ENCODE assay signal across 20 cellular contexts in genomic region chr1:19775317-19775716, GRCh38. TPM values are rescaled to one million over a fixed set of nuclear protein-coding genes. Genes with fewer than 3 reads are reported as not detected.
DNase-seq lines count a peak whose midpoint lies in the region; ATAC-seq, FAIRE-seq and TF ChIP-seq lines count a peak whose summit lies in the region.
"Had no signal": no experiment of that assay in that cellular context is flagged by ENCODE, and none has a peak within 500 bp of the region (broad histone marks: within the 10 kb centered on the region; RNA-seq: fewer than 3 reads in every experiment).

No MANE protein-coding gene starts in this region.

- intact Hi-C loops in K562 (cut with micrococcal nuclease): no loop called here

- H3K27me3 ChIP-seq in K562 (ENCODE audit: control insufficient read depth in 2 of 2, insufficient read depth in 2 of 2, low read length in 2 of 2) (peaks cover 14 to 52% of the 10 kb centered on the region in 2 experiments; a peak in 4 of 5 replicates), trophoblast cell (ENCODE audit: insufficient read depth, low read length) (no peaks in the 10 kb centered on the region)

- H3K4me1 ChIP-seq in K562 (replicated peaks in 1 of 2; ENCODE audit: control insufficient read depth in 2 of 2, insufficient read depth in 2 of 2, low read length in 2 of 2) (no peaks in the 10 kb centered on the region), trophoblast cell (ENCODE audit: control insufficient read depth in 1 of 2, insufficient read depth in 2 of 2, low read length in 2 of 2) (peaks cover 2 to 3% of the 10 kb centered on the region in 2 experiments)

- no peak for ATAC-seq in K562

- TF ChIP-seq EP300 in K562 (IDR thresholded peaks at IDR 0.05; ENCODE audit: low read length): no peak

- 27% methylated on average over 6 of the region's 6 CpGs for WGBS in K562 (ENCODE audit: insufficient coverage, low coverage, missing lambda C conversion rate)
- WGBS in trophoblast cell (ENCODE audit: extremely low coverage, insufficient coverage, insufficient read length): no CpG with 5 or more reads among the region's 6 CpGs

- no peak for FAIRE-seq in K562 (lab: Jason Lieb, UNC)

- no peak overlapping the region for H4K91ac ChIP-seq in trophoblast cell (ENCODE audit: low read depth, low read length)

- H3K36me3 ChIP-seq in K562 (ENCODE audit: control insufficient read depth, insufficient read depth, low read length) (no peaks in the 10 kb centered on the region), trophoblast cell (ENCODE audit: control insufficient read depth in 1 of 2, insufficient read depth in 2 of 2, low read length in 2 of 2) (no peaks in the 10 kb centered on the region)

- no peak overlapping the region for H4K8ac ChIP-seq in trophoblast cell (ENCODE audit: low read depth, low read length)

- no peak overlapping the region for H3K23ac ChIP-seq in trophoblast cell (ENCODE audit: low read length)

- H3K79me2 ChIP-seq in K562 (ENCODE audit: control insufficient read depth, insufficient read depth, low read length): no peaks in the 10 kb centered on the region
- H3K79me2 ChIP-seq in trophoblast cell (ENCODE audit: control insufficient read depth, insufficient read depth, low read length, poor library complexity): no peaks in the 10 kb centered on the region

- peaks cover 2% of the 10 kb centered on the region; the same call in 1 of the 2 replicates for H4K20me1 ChIP-seq in K562 (replicated peaks; ENCODE audit: control insufficient read depth, insufficient read depth, low read length)

- no peak for TF ChIP-seq CTCF in K562 (IDR thresholded peaks at IDR 0.05 in 2 of 3, conservative IDR thresholded peaks at IDR 0.05 in 1 of 3; ENCODE audit: insufficient read depth in 2 of 3, low read depth in 1 of 3, low read length in 3 of 3)

- POLR2A ChIA-PET in K562 (lab: Yijun Ruan, JAX): no interaction called here

- TF ChIP-seq RAD21 in K562 (CRISPR knock-in tag; conservative IDR thresholded peaks at IDR 0.05 in 1 of 2, IDR thresholded peaks at IDR 0.05 in 1 of 2): no peak

- no peak overlapping the region for H3K18ac ChIP-seq in trophoblast cell (ENCODE audit: low read length)

- CTCF ChIA-PET in K562 (lab: Yijun Ruan, JAX; ENCODE audit: low intra/inter-chr PET ratio): no interaction called here

- no peak overlapping the region for H3K4ac ChIP-seq in trophoblast cell (ENCODE audit: low read depth, low read length)

- no peak overlapping the region for H4K12ac ChIP-seq in trophoblast cell (ENCODE audit: low read depth, low read length)

- H3K79me1 ChIP-seq in trophoblast cell (ENCODE audit: low read length): no peaks in the 10 kb centered on the region

- H2AK5ac ChIP-seq in trophoblast cell (ENCODE audit: low read length): no peak overlapping the region

- H3K4me2 ChIP-seq in K562 (ENCODE audit: insufficient read depth, low read length) (no peak overlapping the region), trophoblast cell (ENCODE audit: low read length) (no peak overlapping the region)

- no peak overlapping the region for H3K4me3 ChIP-seq in K562
- no peak overlapping the region for H3K4me3 ChIP-seq in trophoblast cell (ENCODE audit: low read depth, low read length)

- H3K9me1 ChIP-seq in K562 (ENCODE audit: control insufficient read depth, insufficient read depth, low read length): no peaks in the 10 kb centered on the region

- H2AFZ ChIP-seq in K562 (ENCODE audit: low read depth, low read length): no peak overlapping the region
- H2AFZ ChIP-seq in trophoblast cell (ENCODE audit: insufficient read depth, low read length, poor library complexity): no peak overlapping the region

- H3K27ac ChIP-seq in K562 (ENCODE audit: extremely low read depth, low read depth, low read length): no peak overlapping the region
- H3K27ac ChIP-seq in trophoblast cell (ENCODE audit: low read depth, low read length): no peak overlapping the region

- BruUV-seq in K562 (replicated peaks; lab: Mats Ljungman, UMichigan): no TSS peak

- no peak overlapping the region for H2BK5ac ChIP-seq in trophoblast cell (ENCODE audit: low read depth, low read length, poor library complexity)

- H3K14ac ChIP-seq in trophoblast cell (ENCODE audit: low read length): no peak overlapping the region

- H2BK120ac ChIP-seq in trophoblast cell (ENCODE audit: insufficient read depth, low read length, poor library complexity): no peak overlapping the region

- DNase-seq in NCI-H510A treated with DMSO at 0.1 percent for 48 hours (lab: John Stamatoyannopoulos, UW) (peak; percentile 39), NCI-H510A (lab: John Stamatoyannopoulos, UW) (no peak), NCI-H2029 (lab: John Stamatoyannopoulos, UW) (peak; percentile 46), K562 (ENCODE audit: extremely low read depth in 1 of 4, low spot score in 3 of 4) (no peak), trophoblast cell (peak; percentile 42 to 69), SIG-M5 treated with dmso at 0.1 percent for 504 hours (lab: John Stamatoyannopoulos, UW; ENCODE audit: unreplicated experiment) (no peak)
- DNase-seq in activated naive CD4-positive, alpha-beta T cell treated with anti-CD3 and anti-CD28 coated beads, Interleukin-2, amount 50 U/mL, for 16 hours: no peak
- no peak for DNase-seq in activated CD8-positive, alpha-beta memory T cell treated with anti-CD3 and anti-CD28 coated beads, Interleukin-2, amount 50 U/mL, for 48 hours
- DNase-seq: 8988T, C1 segment of cervical spinal cord, DMS 273 treated with DMSO at 0.1 percent for 48 hours, NCI-H1417 treated with DMSO at 0.1 percent for 48 hours, NCI-H2107, NCI-H2227 treated with DMSO at 0.1 percent for 48 hours, NCI-H69, SHP77 treated with DMSO at 0.1 percent for 48 hours had no signal

- no peak overlapping the region for H3K9ac ChIP-seq in K562 (ENCODE audit: insufficient read depth in 1 of 2, low read depth in 2 of 2, low read length in 2 of 2)
- H3K9ac ChIP-seq in trophoblast cell (ENCODE audit: low read length): no peak overlapping the region

- H2BK12ac ChIP-seq in trophoblast cell (ENCODE audit: low read length): no peak overlapping the region

- in situ Hi-C loops in K562 (cut with MboI): no loop called here

- TF ChIP-seq POLR2A in K562 (conservative IDR thresholded peaks at IDR 0.05): no peak

- H3K9me3 ChIP-seq in K562 (replicated peaks; ENCODE audit: control insufficient read depth, insufficient read depth, low read depth, low read length) (no peaks in the 10 kb centered on the region), trophoblast cell (ENCODE audit: insufficient read depth, low read depth, low read length) (no peaks in the 10 kb centered on the region)

TF ChIP-seq in K562, 482 proteins besides CTCF, POLR2A, EP300 and RAD21 (continues in another document):
- TF ChIP-seq CHD4 (IDR thresholded peaks at IDR 0.05; ENCODE audit: insufficient read depth, insufficient replicate concordance, low read depth, low read length, poor library complexity, severe bottlenecking): no peak

RNA-seq across cellular contexts. Expression of gene TMCO4, which starts 24.4 kb away (rescaled TPM):
- 0.67 and 1.3 TPM in 2 replicates for total RNA-seq in K562 (2011; cell fraction: chromatin; rRNA removed; ENCODE audit: low replicate concordance)
- total RNA-seq in K562 (2011; cell fraction: nucleolus; rRNA removed): 0.66 and 1.2 TPM in 2 replicates
- 0.59 TPM in 1 of 2 replicates, not detected in the other for total RNA-seq in K562 (2011; cell fraction: nucleoplasm; rRNA removed)
- 2.1 and 3.3 TPM in 2 replicates for total RNA-seq in K562 (2014; rRNA removed)
- total RNA-seq in K562 (2014; rRNA removed; fragmentation: Illumina TruSeq; extraction: Trizol): 0.91 and 1.4 TPM in 2 replicates
- 1.6 and 2.0 TPM in 2 replicates for total RNA-seq in K562 (2015; rRNA removed; fragmentation: Illumina TruSeq; extraction: Trizol)
- 1.2 and 2.1 TPM in 2 replicates for total RNA-seq in K562 (2021)
- polyA plus RNA-seq in K562 (2011; rRNA removed): 0.27 and 0.57 TPM in 2 replicates
- 0.13 and 0.94 TPM in 2 replicates for polyA plus RNA-seq in K562 (2011; cell fraction: cytosol; rRNA removed)
- polyA plus RNA-seq in K562 (2011; cell fraction: nucleus; rRNA removed): 0.45 and 1.5 TPM in 2 replicates
- 1.3 and 3.3 TPM in 2 replicates for polyA plus RNA-seq in K562 (2012)
- polyA plus RNA-seq in K562 (2014; fragmentation: Illumina TruSeq; extraction: Trizol): 1.4 and 1.7 TPM in 2 replicates
- under 1 TPM; 0.06 to 0.21 TPM for polyA plus RNA-seq in K562 (2014; fragmentation: Nextera tagmentation; extraction: Ambion mirVana)
- 1.9 and 3.2 TPM in 2 replicates for polyA plus RNA-seq in K562 (2014; rRNA removed)
- 0.07 and 0.15 TPM in 2 replicates for polyA minus RNA-seq in K562 (2011; rRNA and poly(A)+ RNA removed)
- polyA minus RNA-seq in K562 (2011; cell fraction: cytosol; rRNA and poly(A)+ RNA removed): not detected in 2 replicates
- 0.54 and 0.56 TPM in 2 replicates for polyA minus RNA-seq in K562 (2011; cell fraction: nucleus; rRNA and poly(A)+ RNA removed)
- 5.0 and 5.7 TPM in 2 replicates for polyA plus RNA-seq in trophoblast cell (2013)

RNA-seq across cellular contexts. Expression of gene RNF186, which starts 39.8 kb away (rescaled TPM):
- total RNA-seq in K562 (2011; cell fraction: chromatin; rRNA removed; ENCODE audit: low replicate concordance): not detected in 2 replicates
- not detected in 2 replicates for total RNA-seq in K562 (2011; cell fraction: nucleolus; rRNA removed)
- not detected in 2 replicates for total RNA-seq in K562 (2011; cell fraction: nucleoplasm; rRNA removed)
- not detected in 2 replicates for total RNA-seq in K562 (2014; rRNA removed)
- not detected in 2 replicates for total RNA-seq in K562 (2014; rRNA removed; fragmentation: Illumina TruSeq; extraction: Trizol)
- not detected in 2 replicates for total RNA-seq in K562 (2015; rRNA removed; fragmentation: Illumina TruSeq; extraction: Trizol)
- not detected in 2 replicates for total RNA-seq in K562 (2021)
- not detected in 2 replicates for polyA plus RNA-seq in K562 (2011; rRNA removed)
- not detected in 2 replicates for polyA plus RNA-seq in K562 (2011; cell fraction: cytosol; rRNA removed)
- polyA plus RNA-seq in K562 (2011; cell fraction: nucleus; rRNA removed): not detected in 2 replicates
- not detected in 2 replicates for polyA plus RNA-seq in K562 (2012)
- polyA plus RNA-seq in K562 (2014; fragmentation: Illumina TruSeq; extraction: Trizol): not detected in 2 replicates
- polyA plus RNA-seq in K562 (2014; fragmentation: Nextera tagmentation; extraction: Ambion mirVana): not detected
- not detected in 2 replicates for polyA plus RNA-seq in K562 (2014; rRNA removed)
- not detected in 2 replicates for polyA minus RNA-seq in K562 (2011; rRNA and poly(A)+ RNA removed)
- not detected in 2 replicates for polyA minus RNA-seq in K562 (2011; cell fraction: cytosol; rRNA and poly(A)+ RNA removed)
- polyA minus RNA-seq in K562 (2011; cell fraction: nucleus; rRNA and poly(A)+ RNA removed): not detected in 2 replicates
- not detected in 2 replicates for polyA plus RNA-seq in trophoblast cell (2013)
- total RNA-seq: H4, LHCN-M2, RPMI7951 had no signal
- polyA plus RNA-seq: IgD-negative memory B cell had no signal

Comparison
In these comparisons a context has a peak if more than half of its experiments do, and no peak if none do; other contexts are left out.
1. DNase-seq: peak in NCI-H510A treated with DMSO at 0.1 percent for 48 hours (single experiment), NCI-H2029 (single experiment) and trophoblast cell (2 of 2); none in NCI-H510A (single experiment), K562 (0 of 4), activated naive CD4-positive, alpha-beta T cell treated with anti-CD3 and anti-CD28 coated beads, Interleukin-2, amount 50 U/mL, for 16 hours (single experiment), SIG-M5 treated with dmso at 0.1 percent for 504 hours (single experiment) and activated CD8-positive, alpha-beta memory T cell treated with anti-CD3 and anti-CD28 coated beads, Interleukin-2, amount 50 U/mL, for 48 hours (single experiment).